ENCODE assay signal across 3 cellular contexts in the genomic region with DNA sequence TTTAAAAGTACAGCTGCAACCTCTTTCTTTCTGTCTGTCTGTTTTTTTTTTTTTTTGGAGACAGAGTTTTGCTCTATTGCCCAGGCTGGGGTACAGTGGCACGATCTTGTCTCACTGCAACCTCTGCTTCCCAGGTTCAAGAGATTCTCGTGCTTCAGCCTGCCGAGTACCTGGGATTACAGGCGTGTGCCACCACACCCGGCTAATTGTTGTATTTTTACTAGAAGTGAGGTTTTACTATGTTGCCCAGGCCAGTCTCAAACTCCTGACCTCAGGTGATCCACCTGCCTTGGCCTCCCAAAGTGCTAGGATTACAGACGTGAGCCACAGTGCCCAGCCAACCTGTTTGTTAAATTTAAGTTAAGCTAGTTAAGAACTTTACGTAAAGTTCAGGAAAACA. TPM values are rescaled to one million over a fixed set of nuclear protein-coding genes. Genes with fewer than 3 reads are reported as not detected.
"Had no signal": no experiment of that assay in that cellular context is flagged by ENCODE, and none has a peak within 500 bp of the region (broad histone marks: within the 10 kb centered on the region; RNA-seq: fewer than 3 reads in every experiment).

No MANE protein-coding gene starts in this region.

RNA-seq across cellular contexts. Expression of a gene that starts 2.5 kb away (rescaled TPM):
- total RNA-seq: activated B cell treated with CpG ODN at 0.5 μM for 24 hours, NCI-H460, PC-9 had no signal
